In the genomic region with DNA sequence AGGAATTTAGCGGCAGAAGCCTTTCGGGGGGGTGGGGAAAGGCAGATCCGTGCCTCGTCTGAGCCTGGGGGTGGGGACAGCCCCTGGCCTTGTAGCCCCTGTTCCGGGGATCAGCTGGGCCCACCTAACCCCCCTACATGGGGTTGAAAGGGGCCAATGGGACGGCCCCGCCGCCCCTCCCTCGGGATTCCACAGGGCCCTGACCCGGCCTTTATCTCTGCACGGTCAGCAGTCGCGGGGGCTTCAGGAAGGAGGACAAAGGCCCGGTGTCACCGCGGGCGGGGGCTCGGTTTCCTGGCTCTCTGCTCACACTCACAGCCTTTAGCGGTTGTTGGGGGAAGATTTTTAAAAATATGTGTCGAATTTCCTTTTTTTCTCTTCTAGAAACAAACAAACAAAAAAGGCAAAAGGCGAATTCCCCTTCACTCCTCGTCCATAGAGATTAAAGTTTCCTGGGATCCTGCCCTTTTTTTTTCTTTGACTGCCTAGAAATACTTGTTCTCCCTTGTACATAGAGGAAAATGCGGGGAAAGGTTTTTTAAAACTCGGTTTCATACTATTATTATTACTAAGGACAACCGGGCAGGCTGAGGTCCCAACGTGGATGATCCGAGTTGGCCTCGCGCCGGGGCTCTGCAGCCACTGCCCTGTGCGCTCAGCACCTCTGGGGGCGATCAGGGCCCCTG, we compare ENCODE assay signal across 10 cellular contexts. TPM values are rescaled to one million over a fixed set of nuclear protein-coding genes. Genes with fewer than 3 reads are reported as not detected.
A peak's percentile ranks its signal among the peaks of the same experiment; 100 is the strongest.
DNase-seq lines count a peak whose midpoint lies in the region; ATAC-seq and TF ChIP-seq lines count a peak whose summit lies in the region.
"Had no signal": no experiment of that assay in that cellular context is flagged by ENCODE, and none has a peak within 500 bp of the region (broad histone marks: within the 10 kb centered on the region; RNA-seq: fewer than 3 reads in every experiment).

No MANE protein-coding gene starts in this region.

- no peaks in the 10 kb centered on the region for H3K9me3 Mint-ChIP-seq in effector memory CD8-positive, alpha-beta T cell
- H3K9me3 Mint-ChIP-seq in natural killer cell treated with Interleukin-12 subunit alpha and Interleukin-12 subunit beta and Interleukin-15 and Interleukin-18, amount 100 ng/mL, for 72 hours = no peaks in the 10 kb centered on the region

- H3K9me3 ChIP-seq in BLaER1 = peaks cover 12% of the 10 kb centered on the region
- H3K9me3 ChIP-seq in SK-N-SH = no peaks in the 10 kb centered on the region

- 16% methylated on average over 25 of the region's 32 CpGs for WGBS in SK-N-SH (ENCODE audit: low lambda C conversion rate)

- H3K27me3 Mint-ChIP-seq in effector memory CD8-positive, alpha-beta T cell = peaks cover 99 to 100% of the 10 kb centered on the region in 2 donors
- peaks cover 51 to 66% of the 10 kb centered on the region in 2 donors for H3K27me3 Mint-ChIP-seq in natural killer cell treated with Interleukin-12 subunit alpha and Interleukin-12 subunit beta and Interleukin-15 and Interleukin-18, amount 100 ng/mL, for 72 hours

- CTCF ChIA-PET in SK-N-SH (lab: Yijun Ruan, JAX) = interaction anchor here (0.7 to 3.7 kb wide), 8 partner anchors 10 to 493 kb away, joined by 3 to 25 read pairs (median 4); a partner anchor contains a TSS

- H3F3A ChIP-seq in SK-N-SH (replicated peaks; ENCODE audit: insufficient read depth) = no peaks in the 10 kb centered on the region

- no peaks in the 10 kb centered on the region for H3K36me3 Mint-ChIP-seq in effector memory CD8-positive, alpha-beta T cell (ENCODE audit: insufficient read depth)
- no peaks in the 10 kb centered on the region for H3K36me3 Mint-ChIP-seq in natural killer cell treated with Interleukin-12 subunit alpha and Interleukin-12 subunit beta and Interleukin-15 and Interleukin-18, amount 100 ng/mL, for 72 hours

- H2AFZ ChIP-seq in SK-N-SH (ENCODE audit: low read depth) = no peak overlapping the region

- H3K4me3 ChIP-seq in BLaER1 = no peak overlapping the region
- H3K4me3 ChIP-seq in HL-60 (replicated peaks; ENCODE audit: insufficient read depth, low read length) = peak overlapping the region; percentile 15; the same call in 1 of the 2 replicates
- H3K4me3 ChIP-seq in SK-N-SH (ENCODE audit: low read depth in 2 of 2, low read length in 1 of 2) = no peak overlapping the region

- no peak overlapping the region for H3K9ac ChIP-seq in BLaER1
- H3K9ac ChIP-seq in SK-N-SH = no peak overlapping the region

- DNase-seq in HL-60 (ENCODE audit: low read depth in 1 of 2, low spot score in 1 of 2) = no peak
- no peak for DNase-seq in effector memory CD8-positive, alpha-beta T cell
- DNase-seq in natural killer cell treated with Interleukin-12 subunit alpha and Interleukin-12 subunit beta and Interleukin-15 and Interleukin-18, amount 100 ng/mL, for 72 hours (ENCODE audit: low spot score) = no peak
- no peak for DNase-seq in SK-N-SH
- DNase-seq in AML-193 (lab: John Stamatoyannopoulos, UW) = no peak
- DNase-seq in DMS114 treated with DMSO at 0.1 percent for 48 hours (lab: John Stamatoyannopoulos, UW; ENCODE audit: unreplicated experiment) = no peak
- DNase-seq: NCI-H1048 had no signal

- no peak overlapping the region for H3K27ac ChIP-seq in BLaER1
- no peak overlapping the region for H3K27ac ChIP-seq in HL-60 (replicated peaks)
- H3K27ac ChIP-seq in SK-N-SH (ENCODE audit: low read depth in 2 of 2, low read length in 1 of 2) = no peak overlapping the region

- TF ChIP-seq RAD21 in SK-N-SH (IDR thresholded peaks at IDR 0.05; ENCODE audit: low read length) = no peak

- no peaks in the 10 kb centered on the region for H3K36me3 ChIP-seq in BLaER1
- no peaks in the 10 kb centered on the region for H3K36me3 ChIP-seq in SK-N-SH (replicated peaks in 1 of 2; ENCODE audit: control insufficient read depth in 1 of 2, insufficient read depth in 2 of 2, low read length in 1 of 2)

- H3K4me3 Mint-ChIP-seq in effector memory CD8-positive, alpha-beta T cell = peak overlapping the region; percentile 69 to 76
- peak overlapping the region; percentile 50 for H3K4me3 Mint-ChIP-seq in natural killer cell treated with Interleukin-12 subunit alpha and Interleukin-12 subunit beta and Interleukin-15 and Interleukin-18, amount 100 ng/mL, for 72 hours

- no peak for TF ChIP-seq EP300 in SK-N-SH (IDR thresholded peaks at IDR 0.05; ENCODE audit: borderline replicate concordance in 1 of 2, low read depth in 1 of 2, low read length in 1 of 2)

- no peaks in the 10 kb centered on the region for H3K9me2 ChIP-seq in SK-N-SH

- H3K4me2 ChIP-seq in BLaER1 (peak overlapping the region; percentile 20; the same call in 1 of the 2 replicates), SK-N-SH (no peak overlapping the region)

- H3K27ac Mint-ChIP-seq in effector memory CD8-positive, alpha-beta T cell = peak overlapping the region in 1 of 2 donors; percentile 12
- H3K27ac Mint-ChIP-seq in natural killer cell treated with Interleukin-12 subunit alpha and Interleukin-12 subunit beta and Interleukin-15 and Interleukin-18, amount 100 ng/mL, for 72 hours = no peak overlapping the region
- H3K27ac Mint-ChIP-seq: activated CD4-positive, alpha-beta T cell treated with anti-CD3 and anti-CD28 coated beads for 36 hours had no signal

- peaks cover 100% of the 10 kb centered on the region for H3K27me3 ChIP-seq in BLaER1
- H3K27me3 ChIP-seq in HL-60 (ENCODE audit: insufficient read depth, poor library complexity, severe bottlenecking) = peaks cover 93% of the 10 kb centered on the region
- peaks cover 95% of the 10 kb centered on the region for H3K27me3 ChIP-seq in SK-N-SH (ENCODE audit: insufficient read depth)

- H4K20me1 ChIP-seq in BLaER1 (peaks cover 77% of the 10 kb centered on the region), SK-N-SH (ENCODE audit: insufficient read depth) (peaks cover 14% of the 10 kb centered on the region; the same call in 1 of the 2 replicates)

- H3K4me1 Mint-ChIP-seq in effector memory CD8-positive, alpha-beta T cell (ENCODE audit: low read depth in 2 of 2) = peaks cover 28 to 29% of the 10 kb centered on the region in 2 donors
- peaks cover 16 to 23% of the 10 kb centered on the region in 2 donors for H3K4me1 Mint-ChIP-seq in natural killer cell treated with Interleukin-12 subunit alpha and Interleukin-12 subunit beta and Interleukin-15 and Interleukin-18, amount 100 ng/mL, for 72 hours (ENCODE audit: low read depth in 2 of 2)

- no peak for ATAC-seq in effector memory CD8-positive, alpha-beta T cell (replicated peaks)
- ATAC-seq in natural killer cell treated with Interleukin-12 subunit alpha and Interleukin-12 subunit beta and Interleukin-15 and Interleukin-18, amount 100 ng/mL, for 72 hours = no peak
- ATAC-seq in GM21529 (IDR thresholded peaks at IDR 0.05; ENCODE audit: unreplicated experiment) = no peak
- ATAC-seq: activated CD4-positive, alpha-beta T cell treated with anti-CD3 and anti-CD28 coated beads for 36 hours had no signal

- H3K4me1 ChIP-seq in BLaER1 = 0 out of 2 replicates have a peak, but pooled peaks cover 21% of the 10 kb centered on the region
- peaks cover 0 to 8% of the 10 kb centered on the region in 2 experiments; a peak in 1 of 4 replicates for H3K4me1 ChIP-seq in SK-N-SH (ENCODE audit: control insufficient read depth in 1 of 2, insufficient read depth in 2 of 2, low read depth in 1 of 2, low read length in 1 of 2)

- TF ChIP-seq CTCF in HL-60 (IDR thresholded peaks at IDR 0.05; ENCODE audit: insufficient read depth, low read length) (no peak), SK-N-SH (IDR thresholded peaks at IDR 0.05) (no peak)

- no peaks in the 10 kb centered on the region for H3K79me2 ChIP-seq in SK-N-SH (ENCODE audit: insufficient read depth)

- POLR2A ChIA-PET in SK-N-SH (lab: Yijun Ruan, JAX) = no interaction called here

TF ChIP-seq in SK-N-SH, 30 proteins besides CTCF, POLR2A, EP300 and RAD21:
- TF ChIP-seq EZH2phosphoT487 (IDR thresholded peaks at IDR 0.05; ENCODE audit: borderline replicate concordance, low read depth) = no peak

RNA-seq across cellular contexts. Expression of a gene that starts 7.9 kb away (rescaled TPM):
- total RNA-seq in natural killer cell treated with Interleukin-12 subunit alpha and Interleukin-12 subunit beta and Interleukin-15 and Interleukin-18, amount 100 ng/mL, for 72 hours = not detected
- not detected in 2 replicates for polyA plus RNA-seq in SK-N-SH (2012; rRNA removed)
- polyA plus RNA-seq in SK-N-SH (2012; cell fraction: cytosol; rRNA removed) = not detected in 2 replicates
- polyA plus RNA-seq in SK-N-SH (2012; cell fraction: nucleus; rRNA removed) = 0.02 TPM in 1 of 2 replicates, not detected in the other
- total RNA-seq: activated CD4-positive, alpha-beta T cell treated with anti-CD3 and anti-CD28 coated beads for 36 hours had no signal

RNA-seq across cellular contexts. Expression of a gene that starts 8.0 kb away (rescaled TPM):
- not detected for total RNA-seq in natural killer cell treated with Interleukin-12 subunit alpha and Interleukin-12 subunit beta and Interleukin-15 and Interleukin-18, amount 100 ng/mL, for 72 hours
- not detected in 2 replicates for polyA plus RNA-seq in SK-N-SH (2012; rRNA removed)
- 0.01 TPM in 1 of 2 replicates, not detected in the other for polyA plus RNA-seq in SK-N-SH (2012; cell fraction: cytosol; rRNA removed)
- polyA plus RNA-seq in SK-N-SH (2012; cell fraction: nucleus; rRNA removed) = 0.04 TPM in 1 of 2 replicates, not detected in the other
- total RNA-seq: activated CD4-positive, alpha-beta T cell treated with anti-CD3 and anti-CD28 coated beads for 36 hours had no signal
